In genomic region chr1:232952514-232953175, GRCh38 we compare ENCODE assay signal across 8 cellular contexts. TPM values are rescaled to one million over a fixed set of nuclear protein-coding genes. Genes with fewer than 3 reads are reported as not detected.
DNase-seq lines count a peak whose midpoint lies in the region; ATAC-seq and TF ChIP-seq lines count a peak whose summit lies in the region.

No MANE protein-coding gene starts in this region.

- no peak for TF ChIP-seq EP300 in SK-N-SH (IDR thresholded peaks at IDR 0.05; ENCODE audit: borderline replicate concordance in 1 of 2, low read depth in 1 of 2, low read length in 1 of 2)

- no peak overlapping the region for H3K9ac ChIP-seq in SK-N-SH

- no peaks in the 10 kb centered on the region for H3F3A ChIP-seq in SK-N-SH (replicated peaks; ENCODE audit: insufficient read depth)

- peak overlapping the region; percentile 68 for H3K27ac ChIP-seq in 22Rv1
- peak overlapping the region in 1 of 2 experiments; percentile 75; a peak in 2 of 4 replicates for H3K27ac ChIP-seq in SK-N-SH (ENCODE audit: low read depth in 2 of 2, low read length in 1 of 2)
- no peak overlapping the region for H3K27ac ChIP-seq in aorta (ENCODE audit: low read depth in 1 of 2, low read length in 2 of 2)

- peak; percentile 65 for TF ChIP-seq RAD21 in SK-N-SH (IDR thresholded peaks at IDR 0.05; ENCODE audit: low read length)

- no peaks in the 10 kb centered on the region for H4K20me1 ChIP-seq in SK-N-SH (ENCODE audit: insufficient read depth)

- H3K9me2 ChIP-seq in SK-N-SH, result no peaks in the 10 kb centered on the region

- no peak overlapping the region for H2AFZ ChIP-seq in SK-N-SH (ENCODE audit: low read depth)

- no peak overlapping the region for H3K4me3 ChIP-seq in H7 (ENCODE audit: insufficient read depth, low read depth, low read length)
- no peak overlapping the region for H3K4me3 ChIP-seq in SK-N-SH (ENCODE audit: low read depth in 2 of 2, low read length in 1 of 2)
- H3K4me3 ChIP-seq in aorta (ENCODE audit: low read length in 2 of 2), result no peak overlapping the region

- no peak for ATAC-seq in aorta (ENCODE audit: low FRiP score)

- POLR2A ChIA-PET in SK-N-SH (lab: Yijun Ruan, JAX), result no interaction called here

- WGBS in SK-N-SH (ENCODE audit: low lambda C conversion rate), result 75% methylated on average over 1 of the region's 1 CpG
- 61 to 72% methylated on average over 1 of the region's 1 CpG for WGBS in aorta, 2 donors

- in situ Hi-C loops in KBM-7 (cut with MboI; ENCODE audit: low pct_unique_long_range_greater_than_20kb, low sequenced_read_pairs), result no loop called here

- DNase-seq in ELF-1 (ENCODE audit: low read depth, low spot score) (peak; percentile 85), H7 (peak; percentile 76), KBM-7 (peak; percentile 75), SK-N-SH (peak; percentile 66), cerebellum (ENCODE audit: low spot score) (peak; percentile 14), lung microvascular endothelial cell (ENCODE audit: low read depth in 2 of 2) (peak; percentile 54 to 64), aorta (no peak)

- H3K4me2 ChIP-seq in SK-N-SH, result 0 out of 2 replicates have a peak overlapping the region, but pooled peaks have one; percentile 20

- CTCF ChIA-PET in SK-N-SH (lab: Yijun Ruan, JAX), result interaction anchor here (0.6 to 3.5 kb wide), 20 partner anchors 10 to 319 kb away, joined by 3 to 15 read pairs (median 4); no protein-coding TSS in a partner anchor

- peaks cover 0 to 20% of the 10 kb centered on the region in 2 experiments; a peak in 3 of 4 replicates for H3K4me1 ChIP-seq in SK-N-SH (ENCODE audit: control insufficient read depth in 1 of 2, insufficient read depth in 2 of 2, low read depth in 1 of 2, low read length in 1 of 2)
- no peaks in the 10 kb centered on the region for H3K4me1 ChIP-seq in aorta (ENCODE audit: control insufficient read depth in 1 of 2, insufficient read depth in 2 of 2, low read length in 2 of 2)

- intact Hi-C loops in aorta (cut with DNase I), result loop anchor here in 1 of 2 donors (5.0 to 10.0 kb wide), 2 partner anchors 185 to 318 kb away; partner anchors contain the start of gene SIPA1L2

- H3K79me2 ChIP-seq in SK-N-SH (ENCODE audit: insufficient read depth), result peaks cover 4% of the 10 kb centered on the region; the same call in 1 of the 2 replicates

- no peaks in the 10 kb centered on the region for H3K9me3 ChIP-seq in SK-N-SH
- no peaks in the 10 kb centered on the region for H3K9me3 ChIP-seq in aorta (ENCODE audit: control insufficient read depth, low read length)

- H3K27me3 ChIP-seq in H7 (ENCODE audit: control insufficient read depth, insufficient read depth, low read length) (no peaks in the 10 kb centered on the region), SK-N-SH (ENCODE audit: insufficient read depth) (no peaks in the 10 kb centered on the region), aorta (ENCODE audit: control insufficient read depth in 1 of 2, insufficient read depth in 2 of 2, low read length in 1 of 2) (no peaks in the 10 kb centered on the region)

- H3K36me3 ChIP-seq in H7 (replicated peaks; ENCODE audit: control insufficient read depth, insufficient read depth, low read length) (peaks cover 4% of the 10 kb centered on the region), SK-N-SH (replicated peaks in 1 of 2; ENCODE audit: control insufficient read depth in 1 of 2, insufficient read depth in 2 of 2, low read length in 1 of 2) (peaks cover 8 to 17% of the 10 kb centered on the region in 2 experiments), aorta (ENCODE audit: control insufficient read depth in 1 of 2, insufficient read depth in 2 of 2, low read length in 1 of 2) (peaks cover 0 to under 1% of the 10 kb centered on the region in 2 donors)

- TF ChIP-seq CTCF in 22Rv1 (IDR thresholded peaks at IDR 0.05) (peak; percentile 85), SK-N-SH (IDR thresholded peaks at IDR 0.05) (peak; percentile 62)

TF ChIP-seq in SK-N-SH, 30 proteins besides CTCF, POLR2A, EP300 and RAD21:
- peak; percentile 35; the same call in 1 of the 2 replicates for TF ChIP-seq SMC3 (IDR thresholded peaks at IDR 0.05; ENCODE audit: low read depth, low read length)
- TF ChIP-seq, protein P1, sequence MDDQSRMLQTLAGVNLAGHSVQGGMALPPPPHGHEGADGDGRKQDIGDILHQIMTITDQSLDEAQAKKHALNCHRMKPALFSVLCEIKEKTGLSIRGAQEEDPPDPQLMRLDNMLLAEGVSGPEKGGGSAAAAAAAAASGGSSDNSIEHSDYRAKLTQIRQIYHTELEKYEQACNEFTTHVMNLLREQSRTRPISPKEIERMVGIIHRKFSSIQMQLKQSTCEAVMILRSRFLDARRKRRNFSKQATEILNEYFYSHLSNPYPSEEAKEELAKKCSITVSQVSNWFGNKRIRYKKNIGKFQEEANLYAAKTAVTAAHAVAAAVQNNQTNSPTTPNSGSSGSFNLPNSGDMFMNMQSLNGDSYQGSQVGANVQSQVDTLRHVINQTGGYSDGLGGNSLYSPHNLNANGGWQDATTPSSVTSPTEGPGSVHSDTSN (IDR thresholded peaks at IDR 0.05), result 0 out of 2 replicates have a peak, but pooled peaks have one; percentile 9
- no peak for TF ChIP-seq MAX (IDR thresholded peaks at IDR 0.05; ENCODE audit: low read depth)
- no peak for TF ChIP-seq FOXM1 (IDR thresholded peaks at IDR 0.05; ENCODE audit: low read depth)
- no peak for TF ChIP-seq GABPA (IDR thresholded peaks at IDR 0.05; ENCODE audit: low read depth)
- TF ChIP-seq GATA2 (CRISPR knock-in tag; IDR thresholded peaks at IDR 0.05), result no peak
- TF ChIP-seq RXRA (IDR thresholded peaks at IDR 0.05; ENCODE audit: borderline replicate concordance, low read depth), result no peak
- no peak for TF ChIP-seq POLR2AphosphoS5 (IDR thresholded peaks at IDR 0.05; ENCODE audit: low read depth, low read length)
- TF ChIP-seq FOSL2 (IDR thresholded peaks at IDR 0.05; ENCODE audit: borderline replicate concordance, low read depth), result peak; percentile 31; the same call in 1 of the 2 replicates
TF ChIP-seq in SK-N-SH: peak in this region for 3.

RNA-seq across cellular contexts. Expression of gene NTPCR, which starts 2.2 kb away (rescaled TPM):
- total RNA-seq in H7 (2014; rRNA removed; shearing (Covaris generic)), result 61.5 and 82.5 TPM in 2 replicates
- polyA plus RNA-seq in SK-N-SH (2012; rRNA removed), result 20.8 and 20.9 TPM in 2 replicates
- polyA plus RNA-seq in SK-N-SH (2012; cell fraction: cytosol; rRNA removed), result 23.5 and 25.1 TPM in 2 replicates
- 15.5 and 17.7 TPM in 2 replicates for polyA plus RNA-seq in SK-N-SH (2012; cell fraction: nucleus; rRNA removed)
- total RNA-seq in cerebellum, result 18.1 TPM
- total RNA-seq in lung microvascular endothelial cell, result 4.8 and 5.8 TPM in 2 replicates
- total RNA-seq in aorta, result 10 to 100 TPM; 21.3 to 31.3 TPM
- 10 to 100 TPM; 31.2 to 62.0 TPM for polyA plus RNA-seq in aorta

Comparison
In these comparisons a context has a peak if more than half of its experiments do, and no peak if none do; other contexts are left out.
1. DNase-seq: peak in ELF-1 (single experiment), H7 (single experiment), KBM-7 (single experiment), SK-N-SH (single experiment), cerebellum (single experiment) and lung microvascular endothelial cell (2 of 2); none in aorta (0 of 2).